6 cellular contexts compared by ENCODE assay signal in the genomic region with DNA sequence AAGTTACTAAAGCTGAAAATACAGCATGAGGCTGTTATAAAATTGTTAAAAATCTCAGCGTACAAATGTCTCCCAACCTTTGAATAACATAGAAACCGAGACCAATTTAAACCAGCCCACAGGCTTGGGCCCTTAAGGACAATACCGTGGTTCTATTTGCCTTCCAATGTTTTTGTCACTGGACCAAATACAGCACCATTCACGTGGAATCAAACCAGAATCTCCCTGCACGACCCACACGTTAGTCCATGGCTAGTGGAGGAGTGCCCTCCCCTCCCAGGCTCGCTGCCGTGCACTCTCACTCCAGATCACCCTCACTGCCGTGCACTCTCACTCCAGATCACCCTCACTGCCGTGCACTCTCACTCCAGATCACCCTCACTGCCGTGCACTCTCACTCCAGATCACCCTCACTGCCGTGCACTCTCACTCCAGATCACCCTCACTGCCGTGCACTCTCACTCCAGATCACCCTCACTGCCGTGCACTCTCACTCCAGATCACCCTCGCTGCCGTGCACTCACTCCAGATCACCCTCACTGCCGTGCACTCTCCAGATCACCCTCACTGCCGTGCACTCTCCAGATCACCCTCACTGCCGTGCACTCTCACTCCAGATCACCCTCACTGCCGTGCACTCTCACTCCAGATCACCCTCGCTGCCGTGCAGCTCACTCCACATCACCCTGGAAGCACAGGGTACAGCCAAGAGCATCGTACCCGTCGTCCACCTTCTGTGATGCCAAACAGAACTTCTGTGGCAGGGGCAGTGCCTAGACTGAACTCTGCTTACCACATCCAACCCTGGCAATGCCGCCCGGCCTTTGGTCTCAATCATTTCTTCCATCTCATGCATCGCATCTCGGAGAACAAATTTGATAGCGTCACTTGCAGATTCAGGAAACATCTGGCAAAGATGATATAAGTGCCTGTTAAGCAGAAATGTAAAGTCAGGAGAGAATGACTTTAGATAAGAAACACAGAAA. TPM values are rescaled to one million over a fixed set of nuclear protein-coding genes. Genes with fewer than 3 reads are reported as not detected.
DNase-seq lines count a peak whose midpoint lies in the region; ATAC-seq, FAIRE-seq and TF ChIP-seq lines count a peak whose summit lies in the region.
"Not testable (repeated sequence)": the region's sequence is repeated elsewhere in the genome, so short reads cannot be mapped to it uniquely, and the experiment has no call there.

No MANE protein-coding gene starts in this region.

- not testable (repeated sequence) for H3K27me3 ChIP-seq in right cardiac atrium (ENCODE audit: control insufficient read depth, insufficient read depth); osteoblast (ENCODE audit: insufficient read depth, low read length)

- H3K9me3 ChIP-seq in right cardiac atrium (ENCODE audit: control insufficient read depth, low read length); osteoblast (ENCODE audit: low read depth, low read length): not testable (repeated sequence)

- H3K4me3 Mint-ChIP-seq in activated T-helper 17 cell treated with anti-CD3 and anti-CD28 coated beads, Interleukin-2, amount 50 U/mL, for 72 hours; activated naive CD8-positive, alpha-beta T cell treated with anti-CD3 and anti-CD28 coated beads, Interleukin-2, amount 50 U/mL, for 24 hours: not testable (repeated sequence)
- H3K4me3 Mint-ChIP-seq in stimulated activated effector memory CD8-positive, alpha-beta T cell treated with anti-CD3 and anti-CD28 coated beads, Interleukin-12 subunit alpha, Interleukin-12 subunit beta, amount 100 ng/mL, for 72 hours: peak overlapping the region; percentile 20

- peaks cover 11% of the 10 kb centered on the region for H3K79me2 ChIP-seq in osteoblast (ENCODE audit: insufficient read depth, low read length)

- not testable (repeated sequence) for H3K27me3 Mint-ChIP-seq in activated T-helper 17 cell treated with anti-CD3 and anti-CD28 coated beads, Interleukin-2, amount 50 U/mL, for 72 hours; activated naive CD8-positive, alpha-beta T cell treated with anti-CD3 and anti-CD28 coated beads, Interleukin-2, amount 50 U/mL, for 24 hours

- H4K20me1 ChIP-seq in osteoblast (ENCODE audit: insufficient read depth, low read length): not testable (repeated sequence)

- intact Hi-C loops in right cardiac atrium (cut with DNase I): not testable (repeated sequence)

- peaks cover 100% of the 10 kb centered on the region for H3K36me3 Mint-ChIP-seq in activated T-helper 17 cell treated with anti-CD3 and anti-CD28 coated beads, Interleukin-2, amount 50 U/mL, for 72 hours (ENCODE audit: low read depth)
- H3K36me3 Mint-ChIP-seq in activated naive CD8-positive, alpha-beta T cell treated with anti-CD3 and anti-CD28 coated beads, Interleukin-2, amount 50 U/mL, for 24 hours (ENCODE audit: low read depth): peaks cover 77% of the 10 kb centered on the region
- peaks cover 100% of the 10 kb centered on the region for H3K36me3 Mint-ChIP-seq in stimulated activated effector memory CD8-positive, alpha-beta T cell treated with anti-CD3 and anti-CD28 coated beads, Interleukin-12 subunit alpha, Interleukin-12 subunit beta, amount 100 ng/mL, for 72 hours

- WGBS in right cardiac atrium: 85% methylated on average over 28 of the region's 30 CpGs

- TF ChIP-seq CTCF in osteoblast (IDR thresholded peaks at IDR 0.05; ENCODE audit: extremely low read depth, low read depth, low read length): not testable (repeated sequence)

- not testable (repeated sequence) for H3K4me2 ChIP-seq in osteoblast (ENCODE audit: insufficient read depth, low read length)

- not testable (repeated sequence) for H2AFZ ChIP-seq in osteoblast (ENCODE audit: low read length)

- FAIRE-seq in HTR-8/SVneo (lab: Jason Lieb, UNC): peak; percentile 28

- not testable (repeated sequence) for H3K4me1 ChIP-seq in right cardiac atrium (ENCODE audit: control insufficient read depth, insufficient read depth, low read length); osteoblast (ENCODE audit: insufficient read depth, low read length)

- not testable (repeated sequence) for DNase-seq in HTR-8/SVneo (ENCODE audit: insufficient read length, low spot score); activated naive CD8-positive, alpha-beta T cell treated with anti-CD3 and anti-CD28 coated beads, Interleukin-2, amount 50 U/mL, for 24 hours; stimulated activated effector memory CD8-positive, alpha-beta T cell treated with anti-CD3 and anti-CD28 coated beads, Interleukin-12 subunit alpha, Interleukin-12 subunit beta, amount 100 ng/mL, for 72 hours (ENCODE audit: low spot score in 2 of 2)
- DNase-seq in right cardiac atrium (peak in 2 of 3 donors; percentile 1 to 26), osteoblast (ENCODE audit: insufficient read length, low spot score, missing footprints) (peak; percentile 85)

- H3K27ac Mint-ChIP-seq in activated T-helper 17 cell treated with anti-CD3 and anti-CD28 coated beads, Interleukin-2, amount 50 U/mL, for 72 hours: peak overlapping the region; percentile 65
- peak overlapping the region; percentile 65 for H3K27ac Mint-ChIP-seq in activated naive CD8-positive, alpha-beta T cell treated with anti-CD3 and anti-CD28 coated beads, Interleukin-2, amount 50 U/mL, for 24 hours
- H3K27ac Mint-ChIP-seq in stimulated activated effector memory CD8-positive, alpha-beta T cell treated with anti-CD3 and anti-CD28 coated beads, Interleukin-12 subunit alpha, Interleukin-12 subunit beta, amount 100 ng/mL, for 72 hours: peak overlapping the region; percentile 84

- not testable (repeated sequence) for H3K27ac ChIP-seq in right cardiac atrium (ENCODE audit: low read length); osteoblast (ENCODE audit: low read depth, low read length)

- ATAC-seq in activated T-helper 17 cell treated with anti-CD3 and anti-CD28 coated beads, Interleukin-2, amount 50 U/mL, for 72 hours (replicated peaks); activated naive CD8-positive, alpha-beta T cell treated with anti-CD3 and anti-CD28 coated beads, Interleukin-2, amount 50 U/mL, for 24 hours; right cardiac atrium; stimulated activated effector memory CD8-positive, alpha-beta T cell treated with anti-CD3 and anti-CD28 coated beads, Interleukin-12 subunit alpha, Interleukin-12 subunit beta, amount 100 ng/mL, for 72 hours: not testable (repeated sequence)

- H3K9me3 Mint-ChIP-seq in activated T-helper 17 cell treated with anti-CD3 and anti-CD28 coated beads, Interleukin-2, amount 50 U/mL, for 72 hours; activated naive CD8-positive, alpha-beta T cell treated with anti-CD3 and anti-CD28 coated beads, Interleukin-2, amount 50 U/mL, for 24 hours; stimulated activated effector memory CD8-positive, alpha-beta T cell treated with anti-CD3 and anti-CD28 coated beads, Interleukin-12 subunit alpha, Interleukin-12 subunit beta, amount 100 ng/mL, for 72 hours: not testable (repeated sequence)

- H3K36me3 ChIP-seq in osteoblast (ENCODE audit: insufficient read depth, low read length): peaks cover 91% of the 10 kb centered on the region

- H3K4me3 ChIP-seq in right cardiac atrium (ENCODE audit: low read length); osteoblast (ENCODE audit: insufficient read depth, low read length): not testable (repeated sequence)

- H3K4me1 Mint-ChIP-seq in activated T-helper 17 cell treated with anti-CD3 and anti-CD28 coated beads, Interleukin-2, amount 50 U/mL, for 72 hours: peaks cover 14% of the 10 kb centered on the region
- H3K4me1 Mint-ChIP-seq in activated naive CD8-positive, alpha-beta T cell treated with anti-CD3 and anti-CD28 coated beads, Interleukin-2, amount 50 U/mL, for 24 hours: peaks cover 35% of the 10 kb centered on the region
- peaks cover 66% of the 10 kb centered on the region for H3K4me1 Mint-ChIP-seq in stimulated activated effector memory CD8-positive, alpha-beta T cell treated with anti-CD3 and anti-CD28 coated beads, Interleukin-12 subunit alpha, Interleukin-12 subunit beta, amount 100 ng/mL, for 72 hours

RNA-seq across cellular contexts. Expression of a gene that starts 17.3 kb away (rescaled TPM):
- 10 to 100 TPM; 86.5 to 96.8 TPM for total RNA-seq in activated T-helper 17 cell treated with anti-CD3 and anti-CD28 coated beads, Interleukin-2, amount 50 U/mL, for 72 hours
- total RNA-seq in right cardiac atrium (10 to 100 TPM; 15.4 to 19.2 (median 18.4) TPM), osteoblast (24.2 and 30.0 TPM in 2 replicates)
- 12.0 TPM for polyA plus RNA-seq in right cardiac atrium

RNA-seq across cellular contexts. Expression of a gene that starts 17.5 kb away (rescaled TPM):
- 1 to 10 TPM; 3.2 to 5.7 TPM for total RNA-seq in activated T-helper 17 cell treated with anti-CD3 and anti-CD28 coated beads, Interleukin-2, amount 50 U/mL, for 72 hours
- total RNA-seq in right cardiac atrium (10 to 100 TPM; 11.6 to 13.1 (median 12.4) TPM), osteoblast (7.4 and 7.6 TPM in 2 replicates)
- polyA plus RNA-seq in right cardiac atrium: 8.4 TPM
